1 cellular context compared by ENCODE assay signal in genomic region chr1:6424000-6424565, GRCh38.
TF ChIP-seq lines count a peak whose summit lies in the region.

No MANE protein-coding gene starts in this region.

TF ChIP-seq in HCT116, 20 proteins besides CTCF, POLR2A, EP300 and RAD21:
- TF ChIP-seq REST (IDR thresholded peaks at IDR 0.05; ENCODE audit: low read depth) (no peak), POLR2AphosphoS5 (IDR thresholded peaks at IDR 0.05; ENCODE audit: low read depth, low read length) (no peak), SIN3A (IDR thresholded peaks at IDR 0.05; ENCODE audit: low read depth) (no peak), ELF1 (IDR thresholded peaks at IDR 0.05; ENCODE audit: borderline replicate concordance, low read depth) (no peak), CEBPB (IDR thresholded peaks at IDR 0.05; ENCODE audit: low read depth) (no peak), ZBTB33 (IDR thresholded peaks at IDR 0.05; ENCODE audit: extremely low read depth, insufficient replicate concordance, low read length) (no peak), ZFX (IDR thresholded peaks at IDR 0.05) (no peak), ZNF274 (IDR thresholded peaks at IDR 0.05; ENCODE audit: low read depth, low read length) (no peak), SRF (IDR thresholded peaks at IDR 0.05; ENCODE audit: low read depth) (no peak), YY1 (IDR thresholded peaks at IDR 0.05; ENCODE audit: extremely low read depth, insufficient replicate concordance, low read depth, low read length) (no peak), CBX3 (IDR thresholded peaks at IDR 0.05; ENCODE audit: low read depth) (no peak), SP1 (IDR thresholded peaks at IDR 0.05; ENCODE audit: low read depth) (no peak)
TF ChIP-seq in HCT116: peak in this region for 0.
